1 cellular context compared by ENCODE assay signal in the genomic region with DNA sequence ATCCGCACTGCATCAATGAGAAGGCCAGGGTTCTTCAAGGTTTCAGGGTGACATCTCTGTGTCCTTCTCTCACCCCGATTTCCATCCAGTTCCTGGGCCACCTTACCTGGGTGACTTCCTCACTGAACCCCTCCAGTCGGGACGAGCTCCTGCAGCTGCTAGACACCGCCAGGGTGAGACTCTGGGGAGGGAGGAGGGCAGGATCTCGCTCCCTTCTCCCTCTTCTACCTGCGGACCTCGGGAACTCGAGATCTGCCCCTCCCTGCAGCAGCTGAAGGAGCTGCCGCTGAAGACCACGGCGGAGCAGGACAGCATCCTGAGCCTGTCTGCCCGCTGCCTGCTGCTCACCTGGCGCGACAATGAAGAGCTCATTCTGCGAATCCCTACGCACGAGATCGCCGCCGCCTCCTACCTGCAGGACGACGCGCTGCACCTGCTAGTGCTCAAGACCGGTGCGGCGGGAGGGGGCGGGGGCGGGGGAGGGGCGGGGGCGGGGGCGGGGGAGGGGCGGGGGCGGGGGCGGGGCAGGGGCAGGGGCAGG.
TF ChIP-seq lines count a peak whose summit lies in the region.

No MANE protein-coding gene starts in this region.

TF ChIP-seq in HEK293, 187 proteins besides CTCF, POLR2A, EP300 and RAD21:
- TF ChIP-seq, protein P1, sequence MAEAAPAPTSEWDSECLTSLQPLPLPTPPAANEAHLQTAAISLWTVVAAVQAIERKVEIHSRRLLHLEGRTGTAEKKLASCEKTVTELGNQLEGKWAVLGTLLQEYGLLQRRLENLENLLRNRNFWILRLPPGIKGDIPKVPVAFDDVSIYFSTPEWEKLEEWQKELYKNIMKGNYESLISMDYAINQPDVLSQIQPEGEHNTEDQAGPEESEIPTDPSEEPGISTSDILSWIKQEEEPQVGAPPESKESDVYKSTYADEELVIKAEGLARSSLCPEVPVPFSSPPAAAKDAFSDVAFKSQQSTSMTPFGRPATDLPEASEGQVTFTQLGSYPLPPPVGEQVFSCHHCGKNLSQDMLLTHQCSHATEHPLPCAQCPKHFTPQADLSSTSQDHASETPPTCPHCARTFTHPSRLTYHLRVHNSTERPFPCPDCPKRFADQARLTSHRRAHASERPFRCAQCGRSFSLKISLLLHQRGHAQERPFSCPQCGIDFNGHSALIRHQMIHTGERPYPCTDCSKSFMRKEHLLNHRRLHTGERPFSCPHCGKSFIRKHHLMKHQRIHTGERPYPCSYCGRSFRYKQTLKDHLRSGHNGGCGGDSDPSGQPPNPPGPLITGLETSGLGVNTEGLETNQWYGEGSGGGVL (tag by site-specific recombination; IDR thresholded peaks at IDR 0.05) = 0 out of 2 replicates have a peak, but pooled peaks have one; percentile 11
- no peak for TF ChIP-seq ZNF561 (tag by site-specific recombination; IDR thresholded peaks at IDR 0.05; ENCODE audit: borderline replicate concordance)
